Comparison of ENCODE assay signal across 28 cellular contexts in the genomic region with DNA sequence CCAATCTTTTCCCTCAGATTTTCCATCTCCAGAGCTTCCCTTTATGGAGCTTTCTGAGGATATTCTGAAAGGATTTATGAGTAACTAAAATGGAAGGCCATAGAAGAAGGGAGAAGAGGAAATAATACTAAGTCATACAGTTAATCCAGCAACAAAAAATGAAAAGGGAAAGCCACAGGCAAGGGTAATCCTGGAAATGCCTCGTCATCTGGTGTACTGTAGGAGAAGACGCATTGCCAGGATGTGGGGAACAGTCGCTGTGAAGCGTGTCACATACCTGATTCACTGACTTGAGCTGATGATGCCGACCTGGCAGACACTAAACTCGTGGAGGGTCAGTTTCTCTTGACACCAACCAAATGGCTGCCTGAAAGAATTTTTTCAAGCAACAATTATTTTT. TPM values are rescaled to one million over a fixed set of nuclear protein-coding genes. Genes with fewer than 3 reads are reported as not detected.
A peak's percentile ranks its signal among the peaks of the same experiment; 100 is the strongest.
DNase-seq lines count a peak whose midpoint lies in the region; ATAC-seq and TF ChIP-seq lines count a peak whose summit lies in the region.
"Had no signal": no experiment of that assay in that cellular context is flagged by ENCODE, and none has a peak within 500 bp of the region (broad histone marks: within the 10 kb centered on the region; RNA-seq: fewer than 3 reads in every experiment).

No MANE protein-coding gene starts in this region.

- peaks cover 2% of the 10 kb centered on the region for H3K36me3 Mint-ChIP-seq in activated CD4-positive, alpha-beta T cell treated with anti-CD3 and anti-CD28 coated beads for 36 hours (ENCODE audit: low read depth)
- no peaks in the 10 kb centered on the region for H3K36me3 Mint-ChIP-seq in WTC11

- no peak overlapping the region for H3K4me3 ChIP-seq in right cardiac atrium (ENCODE audit: low read length)
- H3K4me3 ChIP-seq: GM23338, HAP-1, MG63 had no signal

- H3K4me1 ChIP-seq in right cardiac atrium (ENCODE audit: control insufficient read depth, insufficient read depth, low read length): no peaks in the 10 kb centered on the region
- H3K4me1 ChIP-seq: HAP-1 had no signal

- no peaks in the 10 kb centered on the region for H3K27me3 ChIP-seq in right cardiac atrium (ENCODE audit: control insufficient read depth, insufficient read depth)
- H3K27me3 ChIP-seq: MG63 had no signal

- H3K9me3 Mint-ChIP-seq in activated CD4-positive, alpha-beta T cell treated with anti-CD3 and anti-CD28 coated beads for 36 hours (ENCODE audit: low read depth): peaks cover 2% of the 10 kb centered on the region
- H3K9me3 Mint-ChIP-seq in WTC11: no peaks in the 10 kb centered on the region

- no peak overlapping the region for H3K27ac Mint-ChIP-seq in activated CD4-positive, alpha-beta T cell treated with anti-CD3 and anti-CD28 coated beads for 36 hours
- H3K27ac Mint-ChIP-seq in WTC11: no peak overlapping the region
- H3K27ac Mint-ChIP-seq: GM23338 had no signal

- WGBS in right cardiac atrium: 69% methylated on average over 6 of the region's 6 CpGs

- POLR2A ChIA-PET in activated CD4-positive, alpha-beta T cell treated with anti-CD3 and anti-CD28 coated beads for 36 hours (lab: Charles Lee): no interaction called here
- POLR2A ChIA-PET in WTC11 (lab: Charles Lee): no interaction called here

- peak; percentile 9 for DNase-seq in activated CD4-positive, alpha-beta T cell treated with anti-CD3 and anti-CD28 coated beads for 36 hours
- DNase-seq in activated CD4-positive, alpha-beta T cell treated with anti-CD3 and anti-CD28 coated beads for 1 hour: no peak
- DNase-seq in right cardiac atrium (peak in 2 of 3 donors; percentile 20 to 29), Right ventricle myocardium superior (no peak), WTC11 (ENCODE audit: low spot score) (peak; percentile 1), NCI-H510A treated with DMSO at 0.1 percent for 48 hours (lab: John Stamatoyannopoulos, UW) (no peak), HuH-7.5 (ENCODE audit: low spot score) (no peak)
- DNase-seq: 8988T, AML-193, C1 segment of cervical spinal cord, EL, MG63, NCI-H1417, NCI-H1694 treated with DMSO at 0.1 percent for 48 hours, NCI-H2081 treated with DMSO at 0.1 percent for 48 hours, NCI-H2171 treated with DMSO at 0.1 percent for 48 hours, NCI-H446, NCI-H526 treated with DMSO at 0.1 percent for 48 hours, OCI-M1, RPMI8226, SIG-M5, SK-N-SH had no signal

- CTCF ChIA-PET in activated CD4-positive, alpha-beta T cell treated with anti-CD3 and anti-CD28 coated beads for 36 hours (lab: Charles Lee): interaction anchor here (1.0 to 1.5 kb wide), 3 partner anchors 21 to 202 kb away, joined by 3 read pairs; no protein-coding TSS in a partner anchor
- CTCF ChIA-PET in WTC11 (lab: Charles Lee): interaction anchor here (1.0 to 6.1 kb wide), 4 partner anchors 8 to 418 kb away, joined by 3 to 78 read pairs (median 6); no protein-coding TSS in a partner anchor

- H3K27ac ChIP-seq in right cardiac atrium (ENCODE audit: low read length): no peak overlapping the region

- H3K9me3 ChIP-seq in right cardiac atrium (ENCODE audit: control insufficient read depth, low read length): no peaks in the 10 kb centered on the region
- H3K9me3 ChIP-seq: HAP-1, MG63, SK-N-SH had no signal

- H3K4me1 Mint-ChIP-seq in activated CD4-positive, alpha-beta T cell treated with anti-CD3 and anti-CD28 coated beads for 36 hours: peaks cover 2% of the 10 kb centered on the region
- H3K4me1 Mint-ChIP-seq in WTC11: peaks cover 3% of the 10 kb centered on the region

- TF ChIP-seq CTCF in WTC11 (IDR thresholded peaks at IDR 0.05): no peak

- intact Hi-C loops in activated CD4-positive, alpha-beta T cell treated with anti-CD3 and anti-CD28 coated beads for 36 hours (cut with DNase I, micrococcal nuclease): loop anchor here (5.0 kb wide), 1 partner anchor 178 kb away; a partner anchor contains a TSS
- intact Hi-C loops in right cardiac atrium (cut with DNase I) (no loop called here), Right ventricle myocardium superior (cut with DNase I) (no loop called here)

- H3K27me3 Mint-ChIP-seq in activated CD4-positive, alpha-beta T cell treated with anti-CD3 and anti-CD28 coated beads for 36 hours: peaks cover 1% of the 10 kb centered on the region
- peaks cover 21% of the 10 kb centered on the region for H3K27me3 Mint-ChIP-seq in WTC11 (ENCODE audit: low read depth)

- no peak overlapping the region for H3K4me3 Mint-ChIP-seq in activated CD4-positive, alpha-beta T cell treated with anti-CD3 and anti-CD28 coated beads for 36 hours
- H3K4me3 Mint-ChIP-seq in WTC11: no peak overlapping the region
- H3K4me3 Mint-ChIP-seq: CD8-positive, alpha-beta memory T cell; GM23338 had no signal

- no peak for ATAC-seq in activated CD4-positive, alpha-beta T cell treated with anti-CD3 and anti-CD28 coated beads for 36 hours
- no peak for ATAC-seq in right cardiac atrium
- ATAC-seq in Right ventricle myocardium superior (ENCODE audit: poor library complexity): no peak
- ATAC-seq in WTC11: no peak
- no peak for ATAC-seq in HG03571 (IDR thresholded peaks at IDR 0.05; ENCODE audit: unreplicated experiment)
- ATAC-seq: GM23338 had no signal

TF ChIP-seq in WTC11, 78 proteins besides CTCF, POLR2A, EP300 and RAD21 (continues in another document):
- TF ChIP-seq NR3C1 (CRISPR knock-in tag; conservative IDR thresholded peaks at IDR 0.05; ENCODE audit: low read depth) (no peak), SMAD3 (CRISPR knock-in tag; IDR thresholded peaks at IDR 0.05; ENCODE audit: borderline replicate concordance) (no peak), RELA (CRISPR knock-in tag; IDR thresholded peaks at IDR 0.05; ENCODE audit: borderline replicate concordance) (no peak), RORB (CRISPR knock-in tag; IDR thresholded peaks at IDR 0.05) (no peak), NR2C2 (CRISPR knock-in tag; IDR thresholded peaks at IDR 0.05) (no peak), ZBTB21 (CRISPR knock-in tag; IDR thresholded peaks at IDR 0.05; ENCODE audit: borderline replicate concordance) (no peak), TCF7 (CRISPR knock-in tag; IDR thresholded peaks at IDR 0.05; ENCODE audit: low read depth) (no peak)
- TF ChIP-seq, protein P1, sequence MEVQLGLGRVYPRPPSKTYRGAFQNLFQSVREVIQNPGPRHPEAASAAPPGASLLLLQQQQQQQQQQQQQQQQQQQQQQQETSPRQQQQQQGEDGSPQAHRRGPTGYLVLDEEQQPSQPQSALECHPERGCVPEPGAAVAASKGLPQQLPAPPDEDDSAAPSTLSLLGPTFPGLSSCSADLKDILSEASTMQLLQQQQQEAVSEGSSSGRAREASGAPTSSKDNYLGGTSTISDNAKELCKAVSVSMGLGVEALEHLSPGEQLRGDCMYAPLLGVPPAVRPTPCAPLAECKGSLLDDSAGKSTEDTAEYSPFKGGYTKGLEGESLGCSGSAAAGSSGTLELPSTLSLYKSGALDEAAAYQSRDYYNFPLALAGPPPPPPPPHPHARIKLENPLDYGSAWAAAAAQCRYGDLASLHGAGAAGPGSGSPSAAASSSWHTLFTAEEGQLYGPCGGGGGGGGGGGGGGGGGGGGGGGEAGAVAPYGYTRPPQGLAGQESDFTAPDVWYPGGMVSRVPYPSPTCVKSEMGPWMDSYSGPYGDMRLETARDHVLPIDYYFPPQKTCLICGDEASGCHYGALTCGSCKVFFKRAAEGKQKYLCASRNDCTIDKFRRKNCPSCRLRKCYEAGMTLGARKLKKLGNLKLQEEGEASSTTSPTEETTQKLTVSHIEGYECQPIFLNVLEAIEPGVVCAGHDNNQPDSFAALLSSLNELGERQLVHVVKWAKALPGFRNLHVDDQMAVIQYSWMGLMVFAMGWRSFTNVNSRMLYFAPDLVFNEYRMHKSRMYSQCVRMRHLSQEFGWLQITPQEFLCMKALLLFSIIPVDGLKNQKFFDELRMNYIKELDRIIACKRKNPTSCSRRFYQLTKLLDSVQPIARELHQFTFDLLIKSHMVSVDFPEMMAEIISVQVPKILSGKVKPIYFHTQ (CRISPR knock-in tag; IDR thresholded peaks at IDR 0.05): no peak
- TF ChIP-seq, protein P2, sequence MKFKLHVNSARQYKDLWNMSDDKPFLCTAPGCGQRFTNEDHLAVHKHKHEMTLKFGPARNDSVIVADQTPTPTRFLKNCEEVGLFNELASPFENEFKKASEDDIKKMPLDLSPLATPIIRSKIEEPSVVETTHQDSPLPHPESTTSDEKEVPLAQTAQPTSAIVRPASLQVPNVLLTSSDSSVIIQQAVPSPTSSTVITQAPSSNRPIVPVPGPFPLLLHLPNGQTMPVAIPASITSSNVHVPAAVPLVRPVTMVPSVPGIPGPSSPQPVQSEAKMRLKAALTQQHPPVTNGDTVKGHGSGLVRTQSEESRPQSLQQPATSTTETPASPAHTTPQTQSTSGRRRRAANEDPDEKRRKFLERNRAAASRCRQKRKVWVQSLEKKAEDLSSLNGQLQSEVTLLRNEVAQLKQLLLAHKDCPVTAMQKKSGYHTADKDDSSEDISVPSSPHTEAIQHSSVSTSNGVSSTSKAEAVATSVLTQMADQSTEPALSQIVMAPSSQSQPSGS (CRISPR knock-in tag; IDR thresholded peaks at IDR 0.05; ENCODE audit: borderline replicate concordance, low read depth): no peak
- TF ChIP-seq, protein P3, sequence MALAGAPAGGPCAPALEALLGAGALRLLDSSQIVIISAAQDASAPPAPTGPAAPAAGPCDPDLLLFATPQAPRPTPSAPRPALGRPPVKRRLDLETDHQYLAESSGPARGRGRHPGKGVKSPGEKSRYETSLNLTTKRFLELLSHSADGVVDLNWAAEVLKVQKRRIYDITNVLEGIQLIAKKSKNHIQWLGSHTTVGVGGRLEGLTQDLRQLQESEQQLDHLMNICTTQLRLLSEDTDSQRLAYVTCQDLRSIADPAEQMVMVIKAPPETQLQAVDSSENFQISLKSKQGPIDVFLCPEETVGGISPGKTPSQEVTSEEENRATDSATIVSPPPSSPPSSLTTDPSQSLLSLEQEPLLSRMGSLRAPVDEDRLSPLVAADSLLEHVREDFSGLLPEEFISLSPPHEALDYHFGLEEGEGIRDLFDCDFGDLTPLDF (CRISPR knock-in tag; IDR thresholded peaks at IDR 0.05): no peak
- TF ChIP-seq, protein P4, sequence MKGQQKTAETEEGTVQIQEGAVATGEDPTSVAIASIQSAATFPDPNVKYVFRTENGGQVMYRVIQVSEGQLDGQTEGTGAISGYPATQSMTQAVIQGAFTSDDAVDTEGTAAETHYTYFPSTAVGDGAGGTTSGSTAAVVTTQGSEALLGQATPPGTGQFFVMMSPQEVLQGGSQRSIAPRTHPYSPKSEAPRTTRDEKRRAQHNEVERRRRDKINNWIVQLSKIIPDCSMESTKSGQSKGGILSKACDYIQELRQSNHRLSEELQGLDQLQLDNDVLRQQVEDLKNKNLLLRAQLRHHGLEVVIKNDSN (CRISPR knock-in tag; IDR thresholded peaks at IDR 0.05): no peak

RNA-seq across cellular contexts. Expression of a gene that starts 34.7 kb away (rescaled TPM):
- not detected for total RNA-seq in activated CD4-positive, alpha-beta T cell treated with anti-CD3 and anti-CD28 coated beads for 36 hours
- not detected for total RNA-seq in right cardiac atrium
- not detected for polyA plus RNA-seq in right cardiac atrium
- total RNA-seq in Right ventricle myocardium superior: not detected
- total RNA-seq in WTC11 (2021): 0.14 to 0.20 TPM (median 0.14 TPM) in 3 replicates
- total RNA-seq: CD8-positive, alpha-beta memory T cell; LHCN-M2 had no signal
- polyA plus RNA-seq: AG04450; CD8-positive, alpha-beta memory T cell; GM23338; SK-N-SH had no signal

Comparison
In these comparisons a context has a peak if more than half of its experiments do, and no peak if none do; other contexts are left out.
1. DNase-seq: peak in activated CD4-positive, alpha-beta T cell treated with anti-CD3 and anti-CD28 coated beads for 36 hours (single experiment), right cardiac atrium (2 of 3) and WTC11 (single experiment); none in activated CD4-positive, alpha-beta T cell treated with anti-CD3 and anti-CD28 coated beads for 1 hour (single experiment), Right ventricle myocardium superior (single experiment), NCI-H510A treated with DMSO at 0.1 percent for 48 hours (single experiment) and HuH-7.5 (single experiment).
2. intact Hi-C loops: an anchor here in activated CD4-positive, alpha-beta T cell treated with anti-CD3 and anti-CD28 coated beads for 36 hours (5.0 kb wide); none called in right cardiac atrium and Right ventricle myocardium superior.